7 cellular contexts compared by ENCODE assay signal in genomic region chr3:58414538-58415197, GRCh38. TPM values are rescaled to one million over a fixed set of nuclear protein-coding genes. Genes with fewer than 3 reads are reported as not detected.
DNase-seq lines count a peak whose midpoint lies in the region; ATAC-seq, FAIRE-seq and TF ChIP-seq lines count a peak whose summit lies in the region.

No MANE protein-coding gene starts in this region.

- no TSS peak for BruUV-seq in IMR-90 (replicated peaks; lab: Mats Ljungman, UMichigan)

- TF ChIP-seq CTCF in IMR-90 (conservative IDR thresholded peaks at IDR 0.05; ENCODE audit: low read depth, low read length) (peak; percentile 84), astrocyte (IDR thresholded peaks at IDR 0.05; ENCODE audit: insufficient read depth, low read depth, low read length) (peak; percentile 83)

- H3K4me2 ChIP-seq in IMR-90 (ENCODE audit: low read depth, low read length) (no peak overlapping the region), astrocyte (ENCODE audit: low read length) (no peak overlapping the region)

- dilution Hi-C loops in IMR-90 (cut with HindIII; ENCODE audit: low sequenced_read_pairs, unreplicated experiment) = no loop called here

- H3K27ac ChIP-seq in IMR-90 (ENCODE audit: insufficient read depth, low read length) (no peak overlapping the region), astrocyte (ENCODE audit: low read depth, low read length) (peak overlapping the region; percentile 1)

- H3K36me3 Mint-ChIP-seq in astrocyte (ENCODE audit: low read depth, unreplicated experiment) = peaks cover 22% of the 10 kb centered on the region

- no peak overlapping the region for H3K56ac ChIP-seq in IMR-90 (ENCODE audit: extremely low read depth, insufficient read depth, low read length)

- no peak overlapping the region for H2AK5ac ChIP-seq in IMR-90 (ENCODE audit: low read depth, low read length)

- H2BK5ac ChIP-seq in IMR-90 (ENCODE audit: low read depth, low read length, poor library complexity, severe bottlenecking) = no peak overlapping the region

- H4K20me1 ChIP-seq in IMR-90 (ENCODE audit: insufficient read depth, low read length) (no peaks in the 10 kb centered on the region), astrocyte (ENCODE audit: insufficient read depth, low read length) (no peaks in the 10 kb centered on the region)

- H3K27ac Mint-ChIP-seq in astrocyte (ENCODE audit: unreplicated experiment) = no peak overlapping the region

- no peaks in the 10 kb centered on the region for H3K79me2 ChIP-seq in astrocyte (ENCODE audit: insufficient read depth, low read length)

- intact Hi-C loops in IMR-90 (cut with micrococcal nuclease) = loop anchor here (1.0 to 5.0 kb wide), 4 partner anchors 82 to 227 kb away; partner anchors contain the start of genes HTD2, PXK and RPP14

- H3K4me3 Mint-ChIP-seq in astrocyte (ENCODE audit: unreplicated experiment) = no peak overlapping the region

- H4K91ac ChIP-seq in IMR-90 (ENCODE audit: insufficient read depth, low read depth, low read length) = no peak overlapping the region

- H3K4me1 Mint-ChIP-seq in astrocyte (ENCODE audit: low read depth, unreplicated experiment) = peaks cover 6% of the 10 kb centered on the region

- peak; percentile 83 for TF ChIP-seq RAD21 in IMR-90 (IDR thresholded peaks at IDR 0.05; ENCODE audit: low read length)

- in situ Hi-C loops in G401 (cut with HindIII; ENCODE audit: low sequenced_read_pairs) = no loop called here
- in situ Hi-C loops in IMR-90 (cut with MboI; ENCODE audit: low sequenced_read_pairs) = loop anchor here (5.0 to 25.0 kb wide), 2 partner anchors 82 to 227 kb away; partner anchors contain the start of gene PXK

- H3K9ac ChIP-seq in IMR-90 (ENCODE audit: low read depth, low read length) (no peak overlapping the region), astrocyte (ENCODE audit: low read length) (no peak overlapping the region)

- H3K79me1 ChIP-seq in IMR-90 (ENCODE audit: low read depth in 1 of 2, low read length in 2 of 2) = peaks cover 0 to 6% of the 10 kb centered on the region in 2 experiments; a peak in 1 of 4 replicates

- H3K4me3 ChIP-seq in IMR-90 (ENCODE audit: insufficient read depth, low read depth, low read length) (no peak overlapping the region), astrocyte (ENCODE audit: insufficient read depth, low read depth, low read length) (no peak overlapping the region)

- H3K4me1 ChIP-seq in IMR-90 (ENCODE audit: control insufficient read depth, insufficient read depth, low read length) (peaks cover 4% of the 10 kb centered on the region), astrocyte (ENCODE audit: insufficient read depth, low read length) (no peaks in the 10 kb centered on the region)

- H3K23ac ChIP-seq in IMR-90 (ENCODE audit: low read depth, low read length) = no peak overlapping the region

- H2BK20ac ChIP-seq in IMR-90 (ENCODE audit: low read depth, low read length) = no peak overlapping the region

- no peak overlapping the region for H3K18ac ChIP-seq in IMR-90 (ENCODE audit: low read depth, low read length)

- peak; percentile 73 for DNase-seq in G401 (ENCODE audit: low spot score)
- DNase-seq in IMR-90 = peak; percentile 67
- peak; percentile 12 for DNase-seq in SHP77 treated with DMSO at 0.1 percent for 48 hours (lab: John Stamatoyannopoulos, UW)
- peak; percentile 36 for DNase-seq in astrocyte (ENCODE audit: low read depth)
- DNase-seq in hepatic stellate cell (ENCODE audit: low spot score) = peak; percentile 49
- DNase-seq in smooth muscle cell of the brain vasculature (ENCODE audit: low read depth, low spot score) = peak; percentile 40
- DNase-seq in mesenteric fat pad (ENCODE audit: low spot score) = no peak

- peaks cover 51% of the 10 kb centered on the region for H3K36me3 ChIP-seq in IMR-90 (ENCODE audit: control insufficient read depth, insufficient read depth, low read length)
- peaks cover 12% of the 10 kb centered on the region for H3K36me3 ChIP-seq in astrocyte (ENCODE audit: insufficient read depth, low read length)

- H2AK9ac ChIP-seq in IMR-90 (replicated peaks; ENCODE audit: low read depth, low read length, poor library complexity) = no peak overlapping the region

- no peak overlapping the region for H2BK15ac ChIP-seq in IMR-90 (ENCODE audit: low read depth, low read length)

- peak; percentile 86 for FAIRE-seq in astrocyte (lab: Jason Lieb, UNC)

- no peak overlapping the region for H3K4ac ChIP-seq in IMR-90 (ENCODE audit: low read depth, low read length)

- H3K9me3 ChIP-seq in IMR-90 (ENCODE audit: control insufficient read depth, insufficient read depth, low read length) = no peaks in the 10 kb centered on the region
- H3K9me3 ChIP-seq in astrocyte (ENCODE audit: insufficient read depth, low read depth, low read length) = no peaks in the 10 kb centered on the region

- H4K8ac ChIP-seq in IMR-90 (ENCODE audit: low read depth in 2 of 2, low read length in 2 of 2) = no peak overlapping the region

- H3K9me1 ChIP-seq in IMR-90 (ENCODE audit: insufficient read depth, low read length) = peaks cover 9% of the 10 kb centered on the region

- no peaks in the 10 kb centered on the region for H3K9me3 Mint-ChIP-seq in astrocyte (ENCODE audit: unreplicated experiment)

- H2BK120ac ChIP-seq in IMR-90 (ENCODE audit: low read depth, low read length) = no peak overlapping the region

- TF ChIP-seq POLR2A in IMR-90 (IDR thresholded peaks at IDR 0.05; ENCODE audit: low read depth, low read length) = no peak

- CTCF ChIA-PET in IMR-90 (lab: Yijun Ruan, JAX) = interaction anchor here (0.6 to 1.9 kb wide), 6 partner anchors 9 to 108 kb away, joined by 3 to 8 read pairs (median 6); no protein-coding TSS in a partner anchor

- H3K14ac ChIP-seq in IMR-90 (replicated peaks; ENCODE audit: low read depth, low read length) = no peak overlapping the region

- ATAC-seq in IMR-90 (ENCODE audit: low read depth) = peak; percentile 84

- H2AFZ ChIP-seq in IMR-90 (replicated peaks; ENCODE audit: low read length, poor library complexity) (no peak overlapping the region), astrocyte (ENCODE audit: low read depth, low read length) (no peak overlapping the region)

- POLR2A ChIA-PET in IMR-90 (lab: Charles Lee; ENCODE audit: unreplicated experiment) = no interaction called here

- no peaks in the 10 kb centered on the region for H3K27me3 Mint-ChIP-seq in astrocyte (ENCODE audit: low read depth, unreplicated experiment)

- no peak overlapping the region for H4K5ac ChIP-seq in IMR-90 (ENCODE audit: low read depth, low read length)

- H3K27me3 ChIP-seq in IMR-90 (ENCODE audit: control insufficient read depth, insufficient read depth, low read length) = no peaks in the 10 kb centered on the region
- no peaks in the 10 kb centered on the region for H3K27me3 ChIP-seq in astrocyte (ENCODE audit: insufficient read depth, low read length)

TF ChIP-seq in IMR-90, 13 proteins besides CTCF, POLR2A, EP300 and RAD21:
- no peak for TF ChIP-seq NFE2L2 (IDR thresholded peaks at IDR 0.05; ENCODE audit: low read depth, low read length)
- TF ChIP-seq SMC3 (IDR thresholded peaks at IDR 0.05; ENCODE audit: low read depth, low read length) = peak; percentile 96
- TF ChIP-seq RFX5 (IDR thresholded peaks at IDR 0.05; ENCODE audit: low read depth, low read length) = no peak
- no peak for TF ChIP-seq MAFK (IDR thresholded peaks at IDR 0.05; ENCODE audit: low read depth, low read length)
TF ChIP-seq in IMR-90: peak in this region for 1.

RNA-seq across cellular contexts. Expression of gene PDHB, which starts 19.0 kb away (rescaled TPM):
- total RNA-seq in G401 (2014; rRNA removed; shearing (Covaris generic)) = 341 and 345 TPM in 2 replicates
- 73.5 and 86.9 TPM in 2 replicates for total RNA-seq in IMR-90 (2012; rRNA removed)
- 63.8 and 69.2 TPM in 2 replicates for polyA plus RNA-seq in IMR-90 (2012; rRNA removed)
- 27.8 and 29.5 TPM in 2 replicates for polyA plus RNA-seq in IMR-90 (2012; cell fraction: cytosol; rRNA removed)
- 14.1 and 41.8 TPM in 2 replicates for polyA plus RNA-seq in IMR-90 (2012; cell fraction: nucleus; rRNA removed; ENCODE audit: low replicate concordance)
- 87.7 and 95.7 TPM in 2 replicates for total RNA-seq in astrocyte
- total RNA-seq in mesenteric fat pad = 55.2 TPM
